In the genomic region with DNA sequence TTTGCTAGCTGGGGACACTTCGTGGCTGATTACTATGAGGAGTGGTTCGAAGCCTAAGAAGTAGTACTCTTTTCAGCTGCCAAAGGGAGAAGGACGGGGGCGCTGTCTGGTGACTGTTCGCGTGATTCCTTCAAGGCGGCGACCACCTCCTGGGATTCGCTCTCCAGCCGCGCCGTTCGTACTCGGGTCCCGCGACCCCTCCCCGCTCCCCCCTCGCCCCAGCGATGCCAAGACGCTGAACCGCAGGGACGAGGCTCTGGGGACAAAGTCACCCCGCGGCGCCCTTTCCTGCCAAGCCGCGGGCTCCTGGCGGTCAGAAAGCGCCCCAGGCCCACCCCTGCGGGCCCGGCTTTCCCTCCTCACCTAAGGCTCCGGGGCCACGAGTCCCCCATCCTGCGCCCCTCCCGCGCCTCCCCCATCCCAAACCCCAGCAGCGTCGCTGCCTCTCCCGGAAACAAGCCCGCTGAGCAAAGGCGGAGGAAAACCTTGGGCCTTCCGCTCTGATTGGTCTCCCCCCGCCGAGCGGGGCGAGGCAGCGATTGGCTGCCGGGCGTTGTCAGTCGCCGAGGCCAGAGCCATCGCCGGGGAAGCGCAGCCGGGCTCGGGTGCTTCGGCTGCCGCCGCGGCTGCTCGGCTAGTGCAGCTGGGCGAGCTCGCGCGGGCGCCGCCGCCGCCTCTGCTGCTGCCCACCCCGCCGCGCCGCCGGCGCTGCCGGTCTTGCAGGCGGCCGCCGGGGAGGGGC, we compare ENCODE assay signal across 8 cellular contexts. TPM values are rescaled to one million over a fixed set of nuclear protein-coding genes. Genes with fewer than 3 reads are reported as not detected.
DNase-seq lines count a peak whose midpoint lies in the region; ATAC-seq and TF ChIP-seq lines count a peak whose summit lies in the region.

A gene (plus strand): TSS at position 572 of the 742 bp plus-strand sequence.

- intact Hi-C loops in testis (cut with DNase I; ENCODE audit: low total_unique reads): no loop called here

- H3K4me1 Mint-ChIP-seq in natural killer cell treated with Interleukin-12 subunit alpha and Interleukin-12 subunit beta and Interleukin-15 and Interleukin-18, amount 100 ng/mL, for 72 hours (ENCODE audit: low read depth in 2 of 2): peaks cover 12% of the 10 kb centered on the region in 2 donors

- no peaks in the 10 kb centered on the region for H3K36me3 Mint-ChIP-seq in natural killer cell treated with Interleukin-12 subunit alpha and Interleukin-12 subunit beta and Interleukin-15 and Interleukin-18, amount 100 ng/mL, for 72 hours

- no peaks in the 10 kb centered on the region for H3K9me3 ChIP-seq in testis

- peaks cover 31 to 35% of the 10 kb centered on the region in 2 donors for H3K27me3 Mint-ChIP-seq in natural killer cell treated with Interleukin-12 subunit alpha and Interleukin-12 subunit beta and Interleukin-15 and Interleukin-18, amount 100 ng/mL, for 72 hours

- peak; percentile 91 for DNase-seq in EH (ENCODE audit: low read depth)
- peak; percentile 98 for DNase-seq in HuH-7 (ENCODE audit: low spot score)
- DNase-seq in OCI-M1 (lab: John Stamatoyannopoulos, UW): peak; percentile 81
- peak; percentile 39 for DNase-seq in activated naive CD4-positive, alpha-beta T cell treated with Interleukin-2 at 50 U/mL for 16 hours
- DNase-seq in foreskin keratinocyte: peak; percentile 70 to 72
- peak; percentile 77 for DNase-seq in natural killer cell treated with Interleukin-12 subunit alpha and Interleukin-12 subunit beta and Interleukin-15 and Interleukin-18, amount 100 ng/mL, for 72 hours (ENCODE audit: low spot score)
- DNase-seq in testis: peak; percentile 92

- TF ChIP-seq CTCF in foreskin keratinocyte (conservative IDR thresholded peaks at IDR 0.05) (peak; percentile 46), testis (IDR thresholded peaks at IDR 0.05) (peak in 1 of 3 experiments; percentile 16)

- no peak within 1 kb of the TSS for H3K27ac Mint-ChIP-seq in natural killer cell treated with Interleukin-12 subunit alpha and Interleukin-12 subunit beta and Interleukin-15 and Interleukin-18, amount 100 ng/mL, for 72 hours

- 0 to 1% methylated on average over 13 to 52 of the region's 79 CpGs for WGBS in testis, 2 donors

- TF ChIP-seq POLR2A in testis (IDR thresholded peaks at IDR 0.05): no peak

- peaks cover 5% of the 10 kb centered on the region for H3K9me3 Mint-ChIP-seq in natural killer cell treated with Interleukin-12 subunit alpha and Interleukin-12 subunit beta and Interleukin-15 and Interleukin-18, amount 100 ng/mL, for 72 hours

- no peaks in the 10 kb centered on the region for H3K36me3 ChIP-seq in testis (ENCODE audit: low read depth, missing control alignments)

- ATAC-seq in GM21717 (IDR thresholded peaks at IDR 0.05; ENCODE audit: unreplicated experiment) (peak; percentile 100), foreskin keratinocyte (peak; percentile 99)
- ATAC-seq in natural killer cell treated with Interleukin-12 subunit alpha and Interleukin-12 subunit beta and Interleukin-15 and Interleukin-18, amount 100 ng/mL, for 72 hours: peak; percentile 95 to 98

- H3K4me1 ChIP-seq in foreskin keratinocyte: no peaks in the 10 kb centered on the region
- H3K4me1 ChIP-seq in testis: no peaks in the 10 kb centered on the region

- H3K27me3 ChIP-seq in foreskin keratinocyte (peaks cover 56% of the 10 kb centered on the region), testis (no peaks in the 10 kb centered on the region)

- H3K4me3 Mint-ChIP-seq in natural killer cell treated with Interleukin-12 subunit alpha and Interleukin-12 subunit beta and Interleukin-15 and Interleukin-18, amount 100 ng/mL, for 72 hours: peak within 1 kb of the TSS; percentile 72

- peak within 1 kb of the TSS; percentile 72 to 83 for H3K4me3 ChIP-seq in testis

- no peak within 1 kb of the TSS for H3K27ac ChIP-seq in foreskin keratinocyte
- H3K27ac ChIP-seq in testis: peak within 1 kb of the TSS; percentile 85 to 94

RNA-seq across cellular contexts. Expression of the gene that starts here (rescaled TPM):
- total RNA-seq in foreskin keratinocyte (not detected in 2 replicates), testis (1 to 10 TPM; 1.5 to 1.8 TPM)
- polyA plus RNA-seq in foreskin keratinocyte (not detected in 2 replicates), testis (ENCODE audit: insufficient read depth, low read depth, low replicate concordance) (0.71 TPM)
- under 1 TPM; 0.10 to 0.20 TPM for total RNA-seq in natural killer cell treated with Interleukin-12 subunit alpha and Interleukin-12 subunit beta and Interleukin-15 and Interleukin-18, amount 100 ng/mL, for 72 hours

Comparison
In these comparisons a context has a peak if more than half of its experiments do, and no peak if none do; other contexts are left out.
1. Peak in DNase-seq and ATAC-seq in foreskin keratinocyte; RNA of the gene not detected or under 1 TPM.
2. Peak in DNase-seq and ATAC-seq in natural killer cell treated with Interleukin-12 subunit alpha and Interleukin-12 subunit beta and Interleukin-15 and Interleukin-18, amount 100 ng/mL, for 72 hours; RNA of the gene not detected or under 1 TPM.
3. DNase-seq: peak in every context shown above with its lines; median percentile 98 in HuH-7; 92 in testis; 91 in EH; 81 in OCI-M1; 77 in natural killer cell treated with Interleukin-12 subunit alpha and Interleukin-12 subunit beta and Interleukin-15 and Interleukin-18, amount 100 ng/mL, for 72 hours; 71 in foreskin keratinocyte; 39 in activated naive CD4-positive, alpha-beta T cell treated with Interleukin-2 at 50 U/mL for 16 hours.